32 cellular contexts compared by ENCODE assay signal in the genomic region with DNA sequence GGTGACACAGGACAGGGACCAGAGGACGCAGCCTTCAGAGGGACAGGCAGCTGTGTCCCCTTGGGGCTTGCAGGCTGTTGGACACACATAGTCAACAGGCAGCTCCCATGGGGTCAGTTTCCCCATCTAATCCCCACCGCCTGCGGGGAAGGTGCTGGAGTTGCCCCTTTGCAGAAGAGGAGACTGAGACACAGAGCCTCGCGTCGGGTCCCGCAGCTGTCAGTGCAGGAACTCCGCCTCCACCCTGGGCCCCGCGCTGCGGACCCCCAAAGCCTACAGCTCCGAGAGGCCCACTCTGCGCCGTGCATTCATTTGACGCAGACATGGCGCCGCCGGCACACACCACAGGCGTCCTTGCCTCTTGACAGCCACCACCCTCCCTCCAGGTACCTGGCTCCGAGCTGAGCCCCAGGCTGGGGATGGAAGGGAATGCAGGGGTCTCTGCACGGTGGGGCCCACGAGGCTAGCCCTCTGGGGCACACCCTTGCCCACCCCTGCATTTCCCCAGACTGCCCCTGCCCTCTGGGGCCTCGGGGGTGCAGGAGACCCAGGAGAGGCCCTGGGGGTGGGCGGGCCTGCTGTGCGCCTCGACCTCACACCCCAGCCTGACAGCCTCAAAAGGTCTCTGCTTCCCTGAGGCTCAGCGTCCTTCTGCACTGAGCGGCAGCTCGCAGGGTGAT.
"Had no signal": no experiment of that assay in that cellular context is flagged by ENCODE, and none has a peak within 500 bp of the region (broad histone marks: within the 10 kb centered on the region; RNA-seq: fewer than 3 reads in every experiment).

No MANE protein-coding gene starts in this region.

- H3K27ac Mint-ChIP-seq: activated CD4-positive, alpha-beta T cell treated with anti-CD3 and anti-CD28 coated beads, Interleukin-2, amount 10 ng/mL, durations not matched to agents 24 days and 14 days; activated CD8-positive, alpha-beta T cell treated with anti-CD3 and anti-CD28 coated beads for 36 hours; activated naive CD8-positive, alpha-beta T cell treated with anti-CD3 and anti-CD28 coated beads for 36 hours; activated T-cell treated with anti-CD3 and anti-CD28 coated beads, Interleukin-2, amount 50 U/mL, for 72 hours; activated T-helper 17 cell treated with anti-CD3 and anti-CD28 coated beads, Interleukin-2, amount 50 U/mL, for 72 hours had no signal

- H3K36me3 ChIP-seq: ascending aorta, cardiac muscle cell, MG63, SJCRH30 had no signal

- H3K4me1 ChIP-seq: SJCRH30 had no signal

- H3K4me3 Mint-ChIP-seq: activated CD4-positive, alpha-beta T cell treated with anti-CD3 and anti-CD28 coated beads, Interleukin-2, amount 10 ng/mL, durations not matched to agents 24 days and 14 days; activated CD8-positive, alpha-beta T cell treated with anti-CD3 and anti-CD28 coated beads for 36 hours; activated naive CD8-positive, alpha-beta T cell treated with anti-CD3 and anti-CD28 coated beads for 36 hours; activated T-cell treated with anti-CD3 and anti-CD28 coated beads, Interleukin-2, amount 50 U/mL, for 72 hours; activated T-helper 17 cell treated with anti-CD3 and anti-CD28 coated beads, Interleukin-2, amount 50 U/mL, for 72 hours had no signal

- H3K27ac ChIP-seq: ascending aorta, cardiac muscle cell, RWPE1, SJCRH30, SK-N-MC had no signal

- H3K4me1 Mint-ChIP-seq: activated CD4-positive, alpha-beta T cell treated with anti-CD3 and anti-CD28 coated beads, Interleukin-2, amount 10 ng/mL, durations not matched to agents 24 days and 14 days; activated naive CD8-positive, alpha-beta T cell treated with anti-CD3 and anti-CD28 coated beads for 36 hours; activated T-helper 17 cell treated with anti-CD3 and anti-CD28 coated beads, Interleukin-2, amount 50 U/mL, for 72 hours had no signal

- ATAC-seq: activated CD8-positive, alpha-beta T cell treated with anti-CD3 and anti-CD28 coated beads for 36 hours; activated T-cell treated with anti-CD3 and anti-CD28 coated beads, Interleukin-2, amount 50 U/mL, for 72 hours; activated T-helper 17 cell treated with anti-CD3 and anti-CD28 coated beads, Interleukin-2, amount 50 U/mL, for 72 hours; PC-3 had no signal

- H3K9me3 ChIP-seq: MG63, SJCRH30 had no signal

- H3K9me3 Mint-ChIP-seq: activated CD8-positive, alpha-beta T cell treated with anti-CD3 and anti-CD28 coated beads for 36 hours; activated naive CD8-positive, alpha-beta T cell treated with anti-CD3 and anti-CD28 coated beads for 36 hours; activated T-helper 17 cell treated with anti-CD3 and anti-CD28 coated beads, Interleukin-2, amount 50 U/mL, for 72 hours had no signal

- H3K4me3 ChIP-seq: ascending aorta, cardiac muscle cell, MG63, SJCRH30, SK-N-MC had no signal

- H3K36me3 Mint-ChIP-seq: activated naive CD8-positive, alpha-beta T cell treated with anti-CD3 and anti-CD28 coated beads for 36 hours had no signal

- H3K27me3 ChIP-seq: ascending aorta, cardiac muscle cell, MG63 had no signal

- DNase-seq: activated CD4-positive, alpha-beta T cell treated with anti-CD3 and anti-CD28 coated beads, Interleukin-2, amount 10 ng/mL, durations not matched to agents 24 days and 14 days; activated CD4-positive, alpha-beta T cell treated with anti-CD3 and anti-CD28 coated beads, Interleukin-2, amount 50 U/mL, for 4 hours; activated CD8-positive, alpha-beta T cell treated with anti-CD3 and anti-CD28 coated beads for 36 hours; activated effector memory CD4-positive, alpha-beta T cell treated with anti-CD3 and anti-CD28 coated beads, Interleukin-2, amount 50 U/mL, for 16 hours; activated naive CD4-positive, alpha-beta T cell; activated naive CD4-positive, alpha-beta T cell treated with anti-CD3 and anti-CD28 coated beads, Interleukin-2, amount 50 U/mL, for 16 hours; activated naive CD8-positive, alpha-beta T cell treated with anti-CD3 and anti-CD28 coated beads for 36 hours; activated T-cell treated with anti-CD3 and anti-CD28 coated beads, Interleukin-2, amount 50 U/mL, for 1 hour; activated T-cell treated with anti-CD3 and anti-CD28 coated beads, Interleukin-2, amount 50 U/mL, for 72 hours; amniotic stem cell; Kasumi-1; KG1; MG63; NCI-H1048; NCI-H1105 treated with DMSO at 0.1 percent for 48 hours; NCI-H1436; NCI-H1694; NCI-H2029; NCI-H2171; NCI-H510A; NCI-H526; NCI-H748 treated with DMSO at 0.1 percent for 48 hours; NK-92 treated with Interleukin-12 subunit alpha and Interleukin-12 subunit beta, amount 100 ng/mL, for 24 hours; PC-3; SHP77; SJCRH30; T1000 had no signal

- H3K27me3 Mint-ChIP-seq: activated CD4-positive, alpha-beta T cell treated with anti-CD3 and anti-CD28 coated beads, Interleukin-2, amount 10 ng/mL, durations not matched to agents 24 days and 14 days; activated CD8-positive, alpha-beta T cell treated with anti-CD3 and anti-CD28 coated beads for 36 hours; activated naive CD8-positive, alpha-beta T cell treated with anti-CD3 and anti-CD28 coated beads for 36 hours had no signal
